10 cellular contexts compared by ENCODE assay signal in genomic region chr1:98325646-98326441, GRCh38.
A peak's percentile ranks its signal among the peaks of the same experiment; 100 is the strongest.
DNase-seq lines count a peak whose midpoint lies in the region; ATAC-seq and TF ChIP-seq lines count a peak whose summit lies in the region.
"Had no signal": no experiment of that assay in that cellular context is flagged by ENCODE, and none has a peak within 500 bp of the region (broad histone marks: within the 10 kb centered on the region; RNA-seq: fewer than 3 reads in every experiment).

No MANE protein-coding gene starts in this region.

- H3K27me3 ChIP-seq in DND-41 (ENCODE audit: insufficient read depth, low read length, poor library complexity), result no peaks in the 10 kb centered on the region
- H3K27me3 ChIP-seq: uterus had no signal

- H3K79me2 ChIP-seq in DND-41 (ENCODE audit: insufficient read depth, low read length), result no peaks in the 10 kb centered on the region

- H3K4me1 ChIP-seq in DND-41 (ENCODE audit: insufficient read depth, low read length), result peaks cover 77% of the 10 kb centered on the region
- H3K4me1 ChIP-seq: uterus had no signal

- no peaks in the 10 kb centered on the region for H3K36me3 Mint-ChIP-seq in osteocyte (ENCODE audit: unreplicated experiment)
- H3K36me3 Mint-ChIP-seq in activated CD8-positive, alpha-beta memory T cell treated with anti-CD3 and anti-CD28 coated beads, Interleukin-2, amount 10 ng/mL, durations not matched to agents 7 days and 5 days, result no peaks in the 10 kb centered on the region

- DNase-seq in DND-41 (peak; percentile 37), RPMI7951 (ENCODE audit: low read depth) (peak; percentile 98), fibroblast of mammary gland (ENCODE audit: low read depth) (peak; percentile 93), osteocyte (ENCODE audit: extremely low spot score, unreplicated experiment) (peak; percentile 89)
- no peak for DNase-seq in activated CD8-positive, alpha-beta memory T cell treated with anti-CD3 and anti-CD28 coated beads, Interleukin-2, amount 10 ng/mL, durations not matched to agents 7 days and 5 days
- DNase-seq: Karpas-422 had no signal

- ATAC-seq in DND-41 (ENCODE audit: insufficient read depth, low read depth) (no peak), HG02571 (IDR thresholded peaks at IDR 0.05; ENCODE audit: unreplicated experiment) (no peak), HG03039 (IDR thresholded peaks at IDR 0.05; ENCODE audit: unreplicated experiment) (no peak), GM21390 (IDR thresholded peaks at IDR 0.05; ENCODE audit: unreplicated experiment) (no peak)
- no peak for ATAC-seq in activated CD8-positive, alpha-beta memory T cell treated with anti-CD3 and anti-CD28 coated beads, Interleukin-2, amount 10 ng/mL, durations not matched to agents 7 days and 5 days

- no peak overlapping the region for H2AFZ ChIP-seq in DND-41 (ENCODE audit: low read depth, low read length)

- H3K36me3 ChIP-seq in DND-41 (ENCODE audit: insufficient read depth, low read length), result no peaks in the 10 kb centered on the region
- H3K36me3 ChIP-seq: uterus had no signal

- no peaks in the 10 kb centered on the region for H3K27me3 Mint-ChIP-seq in osteocyte (ENCODE audit: unreplicated experiment)
- peaks cover 8% of the 10 kb centered on the region for H3K27me3 Mint-ChIP-seq in activated CD8-positive, alpha-beta memory T cell treated with anti-CD3 and anti-CD28 coated beads, Interleukin-2, amount 10 ng/mL, durations not matched to agents 7 days and 5 days

- TF ChIP-seq CTCF in DND-41 (IDR thresholded peaks at IDR 0.05; ENCODE audit: borderline replicate concordance, extremely low read depth, low read length, poor library complexity, severe bottlenecking) (no peak), fibroblast of mammary gland (conservative IDR thresholded peaks at IDR 0.05; ENCODE audit: control insufficient read depth, insufficient read depth, low read depth, low read length) (no peak), osteocyte (IDR thresholded peaks at IDR 0.05) (no peak)

- no peaks in the 10 kb centered on the region for H4K20me1 ChIP-seq in DND-41 (ENCODE audit: insufficient read depth, low read length)

- no peaks in the 10 kb centered on the region for H3K9me3 ChIP-seq in DND-41 (ENCODE audit: insufficient read depth, low read length, severe bottlenecking)
- H3K9me3 ChIP-seq: uterus had no signal

- H3K4me3 Mint-ChIP-seq in osteocyte (ENCODE audit: unreplicated experiment), result peak overlapping the region; percentile 14
- H3K4me3 Mint-ChIP-seq in activated CD8-positive, alpha-beta memory T cell treated with anti-CD3 and anti-CD28 coated beads, Interleukin-2, amount 10 ng/mL, durations not matched to agents 7 days and 5 days, result no peak overlapping the region

- H3K4me2 ChIP-seq in DND-41 (ENCODE audit: insufficient read depth, low read length), result no peak overlapping the region

- no peak overlapping the region for H3K4me3 ChIP-seq in DND-41 (ENCODE audit: low read depth in 1 of 2, low read length in 2 of 2)
- no peak overlapping the region for H3K4me3 ChIP-seq in fibroblast of mammary gland (ENCODE audit: control insufficient read depth, low read depth, low read length)
- H3K4me3 ChIP-seq: uterus had no signal

- no peak overlapping the region for H3K9ac ChIP-seq in DND-41 (ENCODE audit: low read depth, low read length)

- H3K4me1 Mint-ChIP-seq in osteocyte (ENCODE audit: unreplicated experiment), result peaks cover 84% of the 10 kb centered on the region
- H3K4me1 Mint-ChIP-seq in activated CD8-positive, alpha-beta memory T cell treated with anti-CD3 and anti-CD28 coated beads, Interleukin-2, amount 10 ng/mL, durations not matched to agents 7 days and 5 days, result peaks cover 29% of the 10 kb centered on the region

- CTCF ChIA-PET in activated CD8-positive, alpha-beta memory T cell treated with anti-CD3 and anti-CD28 coated beads, Interleukin-2, amount 10 ng/mL, durations not matched to agents 7 days and 5 days (lab: Charles Lee), result interaction anchor here (2.4 kb wide), 1 partner anchor 63 kb away, joined by 5 read pairs; no protein-coding TSS in a partner anchor

- H3K27ac Mint-ChIP-seq in osteocyte (ENCODE audit: unreplicated experiment), result peak overlapping the region; percentile 92
- no peak overlapping the region for H3K27ac Mint-ChIP-seq in activated CD8-positive, alpha-beta memory T cell treated with anti-CD3 and anti-CD28 coated beads, Interleukin-2, amount 10 ng/mL, durations not matched to agents 7 days and 5 days

- H3K27ac ChIP-seq in DND-41 (ENCODE audit: low read length), result peak overlapping the region; percentile 97
- H3K27ac ChIP-seq: uterus had no signal

- H3K9me3 Mint-ChIP-seq in osteocyte (ENCODE audit: unreplicated experiment), result peaks cover 6% of the 10 kb centered on the region
- H3K9me3 Mint-ChIP-seq in activated CD8-positive, alpha-beta memory T cell treated with anti-CD3 and anti-CD28 coated beads, Interleukin-2, amount 10 ng/mL, durations not matched to agents 7 days and 5 days (ENCODE audit: low read depth), result no peaks in the 10 kb centered on the region
